27 cellular contexts compared by ENCODE assay signal in the genomic region with DNA sequence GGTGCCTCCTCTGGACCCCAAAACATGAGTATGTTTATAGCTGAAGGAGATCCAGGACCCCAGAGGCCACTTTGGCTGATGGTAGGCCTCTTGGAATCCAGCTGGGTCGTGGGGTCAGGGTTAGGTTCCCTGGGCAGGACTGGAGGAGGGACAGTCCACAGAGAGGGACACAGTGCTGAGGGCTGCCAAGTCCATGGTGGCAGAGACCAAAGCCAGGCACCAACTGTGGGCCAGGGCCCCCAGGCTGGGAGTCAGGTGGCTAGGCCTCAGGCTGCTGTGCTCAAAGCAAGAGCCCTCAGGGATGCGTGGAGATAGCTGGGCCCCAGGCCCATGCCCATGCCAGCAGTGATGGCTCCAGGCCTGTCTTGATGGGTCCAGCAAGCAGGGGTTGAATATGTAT.
"Had no signal": no experiment of that assay in that cellular context is flagged by ENCODE, and none has a peak within 500 bp of the region (broad histone marks: within the 10 kb centered on the region; RNA-seq: fewer than 3 reads in every experiment).

No MANE protein-coding gene starts in this region.

- H3K4me3 ChIP-seq: coronary artery, dorsolateral prefrontal cortex had no signal

- ATAC-seq: activated CD4-positive, alpha-beta T cell treated with anti-CD3 and anti-CD28 coated beads for 36 hours; activated CD8-positive, alpha-beta memory T cell treated with anti-CD3 and anti-CD28 coated beads, Interleukin-2, amount 10 ng/mL, durations not matched to agents 7 days and 5 days; activated CD8-positive, alpha-beta T cell treated with anti-CD3 and anti-CD28 coated beads, Interleukin-2, amount 10 ng/mL, durations not matched to agents 7 days and 5 days; esophagus mucosa; T-helper 17 cell had no signal

- DNase-seq: activated CD4-positive, alpha-beta memory T cell treated with anti-CD3 and anti-CD28 coated beads for 36 hours; activated CD4-positive, alpha-beta T cell treated with anti-CD3 and anti-CD28 coated beads for 36 hours; activated CD4-positive, alpha-beta T cell treated with anti-CD3 and anti-CD28 coated beads, Interleukin-2, amount 10 ng/mL, durations not matched to agents 24 days and 14 days; activated CD4-positive, CD25-positive, alpha-beta regulatory T cell; activated CD4-positive, CD25-positive, alpha-beta regulatory T cell treated with anti-CD3 and anti-CD28 coated beads, Interleukin-2, amount 50 U/mL, for 72 hours; activated CD8-positive, alpha-beta memory T cell treated with anti-CD3 and anti-CD28 coated beads, Interleukin-2, amount 10 ng/mL, durations not matched to agents 7 days and 5 days; activated CD8-positive, alpha-beta memory T cell treated with anti-CD3 and anti-CD28 coated beads, Interleukin-2, amount 50 U/mL, for 4 hours; activated CD8-positive, alpha-beta T cell treated with anti-CD3 and anti-CD28 coated beads, Interleukin-2, amount 10 ng/mL, durations not matched to agents 7 days and 5 days; activated gamma-delta T cell treated with Interleukin-2 at 50 U/mL for 16 hours; activated naive CD4-positive, alpha-beta T cell treated with anti-CD3 and anti-CD28 coated beads, Interleukin-2, amount 50 U/mL, for 16 hours; activated naive CD4-positive, alpha-beta T cell treated with Interleukin-2 at 50 U/mL for 16 hours; activated T-cell treated with anti-CD3 and anti-CD28 coated beads, Interleukin-2, amount 50 U/mL, for 1 hour; activated T-cell treated with anti-CD3 and anti-CD28 coated beads, Interleukin-2, amount 50 U/mL, for 48 hours; amniotic stem cell; anterior cingulate cortex; brain microvascular endothelial cell; dorsolateral prefrontal cortex; effector memory CD4-positive, alpha-beta T cell; endodermal cell; foreskin fibroblast; T-helper 1 cell; T-helper 17 cell; T1000 had no signal

- H3K27me3 ChIP-seq: dorsolateral prefrontal cortex had no signal

- H3K27ac ChIP-seq: brain microvascular endothelial cell, coronary artery had no signal

- FAIRE-seq: astrocyte, frontal cortex had no signal

- H3K36me3 ChIP-seq: brain microvascular endothelial cell had no signal
